14 cellular contexts compared by ENCODE assay signal in the genomic region with DNA sequence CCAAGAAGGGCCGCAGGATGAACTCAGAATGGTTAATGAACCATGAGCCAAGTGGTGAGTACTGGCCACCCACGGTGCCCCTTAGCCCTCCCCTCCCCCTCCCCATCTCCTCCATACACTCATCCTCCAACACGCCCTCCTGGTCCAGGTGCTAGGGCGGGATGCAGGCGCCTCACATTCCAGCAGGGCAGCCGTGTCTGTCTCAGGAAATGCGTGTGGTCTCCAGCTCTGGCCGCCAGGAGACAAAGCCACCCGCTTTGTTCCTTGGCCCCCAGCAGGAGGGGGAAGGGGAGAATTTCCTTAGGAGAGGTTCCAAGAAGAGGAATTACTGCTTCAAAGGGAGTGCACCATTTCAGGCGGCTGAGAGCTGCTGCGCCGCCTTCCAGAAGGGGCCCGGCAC. TPM values are rescaled to one million over a fixed set of nuclear protein-coding genes. Genes with fewer than 3 reads are reported as not detected.
DNase-seq lines count a peak whose midpoint lies in the region; ATAC-seq, FAIRE-seq and TF ChIP-seq lines count a peak whose summit lies in the region.
"Had no signal": no experiment of that assay in that cellular context is flagged by ENCODE, and none has a peak within 500 bp of the region (broad histone marks: within the 10 kb centered on the region; RNA-seq: fewer than 3 reads in every experiment).

No MANE protein-coding gene starts in this region.

- H3K4me3 ChIP-seq in astrocyte of the spinal cord (ENCODE audit: low read depth, low read length) (no peak overlapping the region), kidney (ENCODE audit: low read length in 2 of 2) (no peak overlapping the region)
- no peak overlapping the region for H3K4me3 ChIP-seq in effector memory CD4-positive, alpha-beta T cell (ENCODE audit: insufficient read depth, low read depth, low read length, poor library complexity, severe bottlenecking)
- H3K4me3 ChIP-seq: coronary artery, heart right ventricle had no signal

- H3K27ac ChIP-seq in kidney (ENCODE audit: low read depth in 2 of 2, low read length in 2 of 2): no peak overlapping the region
- no peak overlapping the region for H3K27ac ChIP-seq in effector memory CD4-positive, alpha-beta T cell (ENCODE audit: insufficient read depth, low read length, poor library complexity, severe bottlenecking)
- H3K27ac ChIP-seq: coronary artery, heart right ventricle had no signal

- H3K36me3 ChIP-seq in kidney (ENCODE audit: control insufficient read depth in 1 of 2, insufficient read depth in 2 of 2, low read length in 2 of 2): no peaks in the 10 kb centered on the region
- H3K36me3 ChIP-seq in effector memory CD4-positive, alpha-beta T cell (ENCODE audit: control insufficient read depth, insufficient read depth, low read length): no peaks in the 10 kb centered on the region
- H3K36me3 ChIP-seq: heart right ventricle had no signal

- H3K9ac ChIP-seq in kidney (ENCODE audit: low read length in 2 of 2): no peak overlapping the region

- peak; percentile 38 for DNase-seq in 8988T
- DNase-seq in HK-2 (ENCODE audit: unreplicated experiment): peak; percentile 87
- peak; percentile 96 for DNase-seq in astrocyte of the spinal cord (ENCODE audit: low read depth, low spot score)
- peak; percentile 87 for DNase-seq in kidney
- DNase-seq in NCI-H345 (lab: John Stamatoyannopoulos, UW): no peak
- no peak for DNase-seq in activated naive CD4-positive, alpha-beta T cell treated with anti-CD3 and anti-CD28 coated beads, Interleukin-2, amount 50 U/mL, for 16 hours
- DNase-seq in effector memory CD4-positive, alpha-beta T cell: no peak
- DNase-seq: heart right ventricle; naive thymus-derived CD4-positive, alpha-beta T cell; NCI-H146; RPMI8226 had no signal

- in situ Hi-C loops in astrocyte of the spinal cord (cut with HindIII; ENCODE audit: low sequenced_read_pairs): no loop called here

- H3K9me3 ChIP-seq in kidney (ENCODE audit: control insufficient read depth in 1 of 2, low read length in 2 of 2): no peaks in the 10 kb centered on the region
- no peaks in the 10 kb centered on the region for H3K9me3 ChIP-seq in effector memory CD4-positive, alpha-beta T cell (ENCODE audit: control insufficient read depth, low read length)
- H3K9me3 ChIP-seq: heart right ventricle had no signal

- peaks cover 0 to 10% of the 10 kb centered on the region in 2 donors for H3K4me1 ChIP-seq in kidney (ENCODE audit: control insufficient read depth in 1 of 2, insufficient read depth in 1 of 2, low read depth in 1 of 2, low read length in 2 of 2)
- peaks cover 16% of the 10 kb centered on the region for H3K4me1 ChIP-seq in effector memory CD4-positive, alpha-beta T cell (ENCODE audit: control insufficient read depth, insufficient read depth, low read length, poor library complexity, severe bottlenecking)

- H3K27me3 ChIP-seq in effector memory CD4-positive, alpha-beta T cell (replicated peaks; ENCODE audit: control insufficient read depth, insufficient read depth, low read length, poor library complexity, severe bottlenecking): no peaks in the 10 kb centered on the region
- H3K27me3 ChIP-seq: heart right ventricle had no signal

- intact Hi-C loops in kidney (cut with DNase I): no loop called here

- ATAC-seq in GM21423 (IDR thresholded peaks at IDR 0.05; ENCODE audit: unreplicated experiment): no peak
- ATAC-seq: activated CD4-positive, CD25-positive, alpha-beta regulatory T cell treated with anti-CD3 and anti-CD28 coated beads, Interleukin-2, amount 50 U/mL, for 24 hours; naive thymus-derived CD4-positive, alpha-beta T cell had no signal

- FAIRE-seq in kidney (lab: Jason Lieb, UNC): no peak

- TF ChIP-seq CTCF in astrocyte of the spinal cord (IDR thresholded peaks at IDR 0.05; ENCODE audit: low read depth, low read length) (peak; percentile 36), kidney (IDR thresholded peaks at IDR 0.05; ENCODE audit: borderline replicate concordance, extremely low read depth, insufficient read depth) (no peak)

RNA-seq across cellular contexts. Expression of a gene that starts 29.8 kb away (rescaled TPM):
- 4.6 TPM for total RNA-seq in kidney
- polyA plus RNA-seq in kidney (ENCODE audit: insufficient read depth, low read depth, low replicate concordance): 5.2 TPM

RNA-seq across cellular contexts. Expression of a gene that starts 34.4 kb away (rescaled TPM):
- total RNA-seq in kidney: not detected
- not detected for polyA plus RNA-seq in kidney (ENCODE audit: insufficient read depth, low read depth, low replicate concordance)
- total RNA-seq: heart right ventricle; naive thymus-derived CD4-positive, alpha-beta T cell had no signal
- polyA plus RNA-seq: heart right ventricle; naive thymus-derived CD4-positive, alpha-beta T cell had no signal

RNA-seq across cellular contexts. Expression of a gene that starts 39.2 kb away (rescaled TPM):
- not detected for total RNA-seq in kidney
- not detected for polyA plus RNA-seq in kidney (ENCODE audit: insufficient read depth, low read depth, low replicate concordance)
- total RNA-seq: heart right ventricle; naive thymus-derived CD4-positive, alpha-beta T cell had no signal
- polyA plus RNA-seq: heart right ventricle; naive thymus-derived CD4-positive, alpha-beta T cell had no signal

RNA-seq across cellular contexts. Expression of a gene that starts 42.1 kb away (rescaled TPM):
- total RNA-seq in kidney: not detected
- polyA plus RNA-seq in kidney (ENCODE audit: insufficient read depth, low read depth, low replicate concordance): not detected
- total RNA-seq: heart right ventricle; naive thymus-derived CD4-positive, alpha-beta T cell had no signal
- polyA plus RNA-seq: heart right ventricle; naive thymus-derived CD4-positive, alpha-beta T cell had no signal

RNA-seq across cellular contexts. Expression of a gene that starts 46.4 kb away (rescaled TPM):
- not detected for total RNA-seq in kidney
- polyA plus RNA-seq in kidney (ENCODE audit: insufficient read depth, low read depth, low replicate concordance): not detected
- total RNA-seq: heart right ventricle; naive thymus-derived CD4-positive, alpha-beta T cell had no signal
- polyA plus RNA-seq: heart right ventricle; naive thymus-derived CD4-positive, alpha-beta T cell had no signal

Comparison
In these comparisons a context has a peak if more than half of its experiments do, and no peak if none do; other contexts are left out.
1. DNase-seq: peak in 8988T (single experiment), HK-2 (single experiment), astrocyte of the spinal cord (single experiment) and kidney (single experiment); none in NCI-H345 (single experiment), activated naive CD4-positive, alpha-beta T cell treated with anti-CD3 and anti-CD28 coated beads, Interleukin-2, amount 50 U/mL, for 16 hours (single experiment) and effector memory CD4-positive, alpha-beta T cell (0 of 3).